In genomic region chr3:171044828-171045793, GRCh38 we compare ENCODE assay signal across 13 cellular contexts. TPM values are rescaled to one million over a fixed set of nuclear protein-coding genes. Genes with fewer than 3 reads are reported as not detected.
A peak's percentile ranks its signal among the peaks of the same experiment; 100 is the strongest.
DNase-seq lines count a peak whose midpoint lies in the region; ATAC-seq and TF ChIP-seq lines count a peak whose summit lies in the region.
"Had no signal": no experiment of that assay in that cellular context is flagged by ENCODE, and none has a peak within 500 bp of the region (broad histone marks: within the 10 kb centered on the region; RNA-seq: fewer than 3 reads in every experiment).

No MANE protein-coding gene starts in this region.

- H3K27me3 Mint-ChIP-seq in natural killer cell (ENCODE audit: low read depth in 2 of 2): peaks cover 8 to 9% of the 10 kb centered on the region in 2 donors

- TF ChIP-seq CTCF in foreskin fibroblast (IDR thresholded peaks at IDR 0.05; ENCODE audit: low read depth, low read length) (no peak), natural killer cell (IDR thresholded peaks at IDR 0.05) (no peak)

- DNase-seq in ELR (ENCODE audit: low read depth) (peak; percentile 47), foreskin fibroblast (peak; percentile 90 to 92), retina (peak; percentile 35), NCI-H1694 (lab: John Stamatoyannopoulos, UW) (no peak), natural killer cell (no peak), NCI-H1105 (lab: John Stamatoyannopoulos, UW) (no peak)
- DNase-seq: naive thymus-derived CD8-positive, alpha-beta T cell; SIG-M5; stimulated activated CD4-positive, alpha-beta T cell treated with anti-CD3 and anti-CD28 coated beads, Interleukin-1b, Interleukin-23, amount 100 ng/mL, for 48 hours had no signal

- no peak overlapping the region for H3K4me3 Mint-ChIP-seq in natural killer cell
- H3K4me3 Mint-ChIP-seq: activated T-helper 17 cell treated with anti-CD3 and anti-CD28 coated beads, Interleukin-2, amount 50 U/mL, for 72 hours; naive thymus-derived CD8-positive, alpha-beta T cell had no signal

- H3K27ac Mint-ChIP-seq in natural killer cell: no peak overlapping the region
- H3K27ac Mint-ChIP-seq: activated T-helper 17 cell treated with anti-CD3 and anti-CD28 coated beads, Interleukin-2, amount 50 U/mL, for 72 hours; naive thymus-derived CD8-positive, alpha-beta T cell had no signal

- H3K4me3 ChIP-seq in foreskin fibroblast (ENCODE audit: low read depth in 1 of 2, low read length in 2 of 2): no peak overlapping the region

- no peaks in the 10 kb centered on the region for H3K9me3 Mint-ChIP-seq in natural killer cell
- H3K9me3 Mint-ChIP-seq: activated T-helper 17 cell treated with anti-CD3 and anti-CD28 coated beads, Interleukin-2, amount 50 U/mL, for 72 hours; naive thymus-derived CD8-positive, alpha-beta T cell had no signal

- H3K4me1 Mint-ChIP-seq in natural killer cell: no peaks in the 10 kb centered on the region
- H3K4me1 Mint-ChIP-seq: naive thymus-derived CD8-positive, alpha-beta T cell had no signal

- ATAC-seq in SK-N-SH treated with all-trans-retinoic acid at 6 μM for 48 hours (peak; percentile 36; the same call in 1 of the 3 replicates), natural killer cell (no peak), HG02938 (IDR thresholded peaks at IDR 0.05; ENCODE audit: unreplicated experiment) (no peak)
- ATAC-seq: activated T-helper 17 cell treated with anti-CD3 and anti-CD28 coated beads, Interleukin-2, amount 50 U/mL, for 72 hours; naive thymus-derived CD8-positive, alpha-beta T cell had no signal

- H3K36me3 Mint-ChIP-seq in natural killer cell: no peaks in the 10 kb centered on the region
- H3K36me3 Mint-ChIP-seq: naive thymus-derived CD8-positive, alpha-beta T cell had no signal

- intact Hi-C loops in natural killer cell (cut with micrococcal nuclease): no loop called here

TF ChIP-seq in SK-N-SH treated with all-trans-retinoic acid at 6 μM for 48 hours, 23 proteins besides CTCF, POLR2A, EP300 and RAD21:
- no peak for TF ChIP-seq ZNF8 (CRISPR knock-in tag; IDR thresholded peaks at IDR 0.05)
- TF ChIP-seq CREB5 (CRISPR knock-in tag; IDR thresholded peaks at IDR 0.05; ENCODE audit: low read depth): no peak
- TF ChIP-seq ZFP30 (CRISPR knock-in tag; IDR thresholded peaks at IDR 0.05): no peak
- no peak for TF ChIP-seq CSDC2 (CRISPR knock-in tag; IDR thresholded peaks at IDR 0.05)

RNA-seq across cellular contexts. Expression of gene SLC2A2, which starts 18.6 kb away (rescaled TPM):
- total RNA-seq in natural killer cell: not detected
- total RNA-seq: activated T-helper 17 cell treated with anti-CD3 and anti-CD28 coated beads, Interleukin-2, amount 50 U/mL, for 72 hours; Daoy; naive thymus-derived CD8-positive, alpha-beta T cell had no signal

Comparison
In these comparisons a context has a peak if more than half of its experiments do, and no peak if none do; other contexts are left out.
1. DNase-seq: peak in ELR (single experiment), foreskin fibroblast (2 of 2) and retina (single experiment); none in NCI-H1694 (single experiment), natural killer cell (single experiment) and NCI-H1105 (single experiment).